In genomic region chr14:21352587-21352986, GRCh38 we compare ENCODE assay signal across 12 cellular contexts. TPM values are rescaled to one million over a fixed set of nuclear protein-coding genes. Genes with fewer than 3 reads are reported as not detected.
A peak's percentile ranks its signal among the peaks of the same experiment; 100 is the strongest.
DNase-seq lines count a peak whose midpoint lies in the region; ATAC-seq and TF ChIP-seq lines count a peak whose summit lies in the region.
"Had no signal": no experiment of that assay in that cellular context is flagged by ENCODE, and none has a peak within 500 bp of the region (broad histone marks: within the 10 kb centered on the region; RNA-seq: fewer than 3 reads in every experiment).

No MANE protein-coding gene starts in this region.

- no peaks in the 10 kb centered on the region for H3K27me3 Mint-ChIP-seq in IgD-negative memory B cell
- H3K27me3 Mint-ChIP-seq in activated naive CD8-positive, alpha-beta T cell = no peaks in the 10 kb centered on the region

- peaks cover 11 to 18% of the 10 kb centered on the region in 2 donors for H3K36me3 ChIP-seq in prostate gland

- H3K4me1 ChIP-seq in prostate gland (replicated peaks) = no peaks in the 10 kb centered on the region
- H3K4me1 ChIP-seq: BLaER1, testis had no signal

- H3K4me3 ChIP-seq in prostate gland = no peak overlapping the region
- H3K4me3 ChIP-seq: BLaER1, testis had no signal

- no peak overlapping the region for H3K27ac ChIP-seq in prostate gland
- H3K27ac ChIP-seq: BLaER1, testis had no signal

- peak overlapping the region in 2 of 4 donors; percentile 21 to 73 for H3K4me3 Mint-ChIP-seq in IgD-negative memory B cell
- no peak overlapping the region for H3K4me3 Mint-ChIP-seq in activated naive CD8-positive, alpha-beta T cell

- WGBS in prostate gland = 71% methylated on average over 9 of the region's 9 CpGs

- intact Hi-C loops in prostate gland (cut with DNase I) = no loop called here

- H3K9me3 ChIP-seq in prostate gland = no peaks in the 10 kb centered on the region
- H3K9me3 ChIP-seq: BLaER1, testis had no signal

- no peaks in the 10 kb centered on the region for H3K27me3 ChIP-seq in prostate gland (replicated peaks; ENCODE audit: insufficient read depth)
- H3K27me3 ChIP-seq: BLaER1, testis had no signal

- peaks cover 7 to 13% (median 7%) of the 10 kb centered on the region in 3 donors for H3K4me1 Mint-ChIP-seq in IgD-negative memory B cell
- no peaks in the 10 kb centered on the region for H3K4me1 Mint-ChIP-seq in activated naive CD8-positive, alpha-beta T cell (ENCODE audit: low read depth)

- H3K36me3 Mint-ChIP-seq in IgD-negative memory B cell = peaks cover 19% of the 10 kb centered on the region
- H3K36me3 Mint-ChIP-seq in activated naive CD8-positive, alpha-beta T cell = peaks cover 19% of the 10 kb centered on the region

- no peak for TF ChIP-seq POLR2A in prostate gland (IDR thresholded peaks at IDR 0.05)

- no peak for TF ChIP-seq CTCF in prostate gland (IDR thresholded peaks at IDR 0.05)

- DNase-seq in Ammon's horn (ENCODE audit: low spot score) (peak; percentile 34), NCI-H2029 treated with DMSO at 0.1 percent for 48 hours (lab: John Stamatoyannopoulos, UW) (no peak), prostate gland (ENCODE audit: low spot score) (no peak), cortex of kidney (lab: John Stamatoyannopoulos, UW) (no peak)
- no peak for DNase-seq in activated effector memory CD4-positive, alpha-beta T cell treated with Interleukin-2 at 50 U/mL for 16 hours
- DNase-seq: effector memory CD4-positive, alpha-beta T cell; NCI-H524 treated with DMSO at 0.1 percent for 48 hours; testis had no signal

- H3K27ac Mint-ChIP-seq in IgD-negative memory B cell = peak overlapping the region; percentile 16 to 92 (median 65)
- peak overlapping the region; percentile 3 for H3K27ac Mint-ChIP-seq in activated naive CD8-positive, alpha-beta T cell

- peak; percentile 72 for ATAC-seq in GM18909 (IDR thresholded peaks at IDR 0.05; ENCODE audit: poor library complexity, unreplicated experiment)

- H3K9me3 Mint-ChIP-seq in IgD-negative memory B cell = peaks cover 0 to 10% (median 7%) of the 10 kb centered on the region in 3 donors
- H3K9me3 Mint-ChIP-seq in activated naive CD8-positive, alpha-beta T cell (ENCODE audit: low read depth) = no peaks in the 10 kb centered on the region

RNA-seq across cellular contexts. Expression of gene SUPT16H, which starts 31.2 kb away (rescaled TPM):
- 66.7 TPM for polyA plus RNA-seq in IgD-negative memory B cell
- 10 to 100 TPM; 50.3 to 83.2 TPM for total RNA-seq in prostate gland
